15 cellular contexts compared by ENCODE assay signal in the genomic region with DNA sequence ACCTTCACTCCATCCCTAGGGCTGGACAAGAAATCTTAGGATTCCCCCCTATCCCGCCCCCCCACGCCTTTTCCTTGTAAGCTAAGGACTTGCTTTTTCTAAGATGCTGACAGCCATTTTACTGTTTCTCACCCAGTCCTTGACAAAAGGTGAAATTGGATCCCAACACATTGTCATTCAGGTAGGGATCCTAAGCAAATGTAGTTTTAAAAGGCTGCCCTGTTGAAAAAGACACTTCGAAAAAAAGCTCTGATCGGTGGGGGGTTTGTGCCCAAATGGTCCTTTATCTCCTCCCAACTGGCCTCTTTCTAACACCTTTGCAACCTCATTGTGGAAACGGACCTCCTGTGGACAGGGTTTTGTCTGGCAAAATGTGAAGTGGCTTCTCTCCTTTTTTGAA. TPM values are rescaled to one million over a fixed set of nuclear protein-coding genes. Genes with fewer than 3 reads are reported as not detected.
DNase-seq lines count a peak whose midpoint lies in the region; TF ChIP-seq lines count a peak whose summit lies in the region.
"Had no signal": no experiment of that assay in that cellular context is flagged by ENCODE, and none has a peak within 500 bp of the region (broad histone marks: within the 10 kb centered on the region; RNA-seq: fewer than 3 reads in every experiment).

No MANE protein-coding gene starts in this region.

- peaks cover 25% of the 10 kb centered on the region for H3K23me2 ChIP-seq in H9 (ENCODE audit: insufficient read length, low read depth, low read length, poor library complexity, severe bottlenecking)

- no TSS peak for BruUV-seq in Caco-2 (replicated peaks; lab: Mats Ljungman, UMichigan)

- no peak overlapping the region for H2BK20ac ChIP-seq in H9 (ENCODE audit: low read depth, low read length, poor library complexity, severe bottlenecking)

- H2BK15ac ChIP-seq in H9 (ENCODE audit: low read depth, low read length) = no peak overlapping the region

- H3K9me2 ChIP-seq in hepatocyte (replicated peaks; ENCODE audit: insufficient read depth) = no peaks in the 10 kb centered on the region

- H3K27ac ChIP-seq in H9 (ENCODE audit: insufficient read length, low read depth, low read length) (peak overlapping the region; percentile 44), hepatocyte (peak overlapping the region; percentile 94)
- H3K27ac ChIP-seq: adrenal gland had no signal

- H4K8ac ChIP-seq in H9 (replicated peaks; ENCODE audit: insufficient read length, low read depth, low read length) = no peak overlapping the region

- H3K9me3 Mint-ChIP-seq in H9 = peaks cover 3 to 5% of the 10 kb centered on the region in 2 experiments; a peak in 3 of 5 replicates
- no peaks in the 10 kb centered on the region for H3K9me3 Mint-ChIP-seq in neural crest cell
- H3K9me3 Mint-ChIP-seq in Caco-2 (ENCODE audit: unreplicated experiment) = no peaks in the 10 kb centered on the region
- H3K9me3 Mint-ChIP-seq in activated T-helper 2 cell treated with anti-CD3 and anti-CD28 coated beads, Interferon-gamma antibody, Interleukin-2, Interleukin-4, amounts not matched to agents 10 μg/mL and 5 μg/mL and 100 μg/mL, durations not matched to agents 14 hours and 24 hours and 36 hours = no peaks in the 10 kb centered on the region
- H3K9me3 Mint-ChIP-seq: activated CD4-positive, alpha-beta T cell treated with anti-CD3 and anti-CD28 coated beads, Interleukin-2, amount 10 ng/mL, durations not matched to agents 24 days and 14 days had no signal

- H3K4me3 ChIP-seq in hepatocyte (peak overlapping the region; percentile 93), Caco-2 (ENCODE audit: low read depth, low read length) (no peak overlapping the region)

- no peak overlapping the region for H2BK12ac ChIP-seq in H9 (ENCODE audit: insufficient read length, low read depth, low read length)

- H2AFZ ChIP-seq in H9 (ENCODE audit: low read length) (no peak overlapping the region), hepatocyte (no peak overlapping the region)

- H3K79me2 ChIP-seq in H9 (ENCODE audit: insufficient read depth, low read length) (peaks cover 26% of the 10 kb centered on the region), hepatocyte (peaks cover 70% of the 10 kb centered on the region)

- H2AK5ac ChIP-seq in H9 (ENCODE audit: insufficient read length, low read length) = no peak overlapping the region

- H3K4me3 Mint-ChIP-seq in H9 = peak overlapping the region; percentile 97 to 99
- peak overlapping the region; percentile 94 for H3K4me3 Mint-ChIP-seq in neural crest cell
- no peak overlapping the region for H3K4me3 Mint-ChIP-seq in Caco-2 (ENCODE audit: unreplicated experiment)
- no peak overlapping the region for H3K4me3 Mint-ChIP-seq in activated T-helper 2 cell treated with anti-CD3 and anti-CD28 coated beads, Interferon-gamma antibody, Interleukin-2, Interleukin-4, amounts not matched to agents 10 μg/mL and 5 μg/mL and 100 μg/mL, durations not matched to agents 14 hours and 24 hours and 36 hours (ENCODE audit: low read depth)

- DNase-seq in H9 (peak; percentile 92), NCI-H2227 treated with DMSO at 0.1 percent for 48 hours (lab: John Stamatoyannopoulos, UW) (peak; percentile 33), hepatocyte (ENCODE audit: low spot score) (no peak), neural crest cell (ENCODE audit: low read depth, low spot score) (no peak), Caco-2 (no peak), GM13976 (ENCODE audit: low spot score) (no peak), mucosa of gallbladder (ENCODE audit: low spot score) (no peak)
- no peak for DNase-seq in activated T-helper 2 cell treated with anti-CD3 and anti-CD28 coated beads, Interferon-gamma antibody, Interleukin-2, Interleukin-4, amounts not matched to agents 10 μg/mL and 5 μg/mL and 100 μg/mL, durations not matched to agents 14 hours and 24 hours and 36 hours (ENCODE audit: low spot score)
- DNase-seq: activated CD4-positive, alpha-beta T cell treated with anti-CD3 and anti-CD28 coated beads, Interleukin-2, amount 10 ng/mL, durations not matched to agents 24 days and 14 days; activated T-cell treated with anti-CD3 and anti-CD28 coated beads, Interleukin-2, amount 50 U/mL, for 48 hours; adrenal gland; mesenchymal stem cell; NCI-H1048; NCI-H524 treated with DMSO at 0.1 percent for 48 hours; spleen had no signal

- peaks cover 17% of the 10 kb centered on the region for H3K27me3 Mint-ChIP-seq in H9 (ENCODE audit: low read depth)
- H3K27me3 Mint-ChIP-seq in neural crest cell (ENCODE audit: low read depth) = peaks cover 19% of the 10 kb centered on the region
- H3K27me3 Mint-ChIP-seq in Caco-2 (ENCODE audit: insufficient read depth, unreplicated experiment) = no peaks in the 10 kb centered on the region
- peaks cover 56% of the 10 kb centered on the region for H3K27me3 Mint-ChIP-seq in activated T-helper 2 cell treated with anti-CD3 and anti-CD28 coated beads, Interferon-gamma antibody, Interleukin-2, Interleukin-4, amounts not matched to agents 10 μg/mL and 5 μg/mL and 100 μg/mL, durations not matched to agents 14 hours and 24 hours and 36 hours (ENCODE audit: low read depth)

- H3K4me1 ChIP-seq in H9 (ENCODE audit: insufficient read depth, low read length) (peaks cover 19% of the 10 kb centered on the region), hepatocyte (ENCODE audit: insufficient read depth) (peaks cover 31% of the 10 kb centered on the region), Caco-2 (0 out of 2 replicates have a peak, but pooled peaks cover 8% of the 10 kb centered on the region)

- H3K4ac ChIP-seq in H9 (ENCODE audit: low read depth, low read length) = no peak overlapping the region

- no peak overlapping the region for H4K5ac ChIP-seq in H9 (ENCODE audit: insufficient read length, low read depth, low read length)

- TF ChIP-seq CTCF in H9 (conservative IDR thresholded peaks at IDR 0.05) = no peak
- no peak for TF ChIP-seq CTCF in hepatocyte (IDR thresholded peaks at IDR 0.05; ENCODE audit: poor library complexity)
- TF ChIP-seq CTCF in neural crest cell (conservative IDR thresholded peaks at IDR 0.05) = no peak
- TF ChIP-seq CTCF in Caco-2 (IDR thresholded peaks at IDR 0.05; ENCODE audit: insufficient read depth in 1 of 2, low read depth in 1 of 2, low read length in 1 of 2, severe bottlenecking in 1 of 2, unreplicated experiment in 1 of 2) = no peak
- no peak for TF ChIP-seq CTCF in GM13976 (IDR thresholded peaks at IDR 0.05; ENCODE audit: borderline replicate concordance, control extremely low read depth, extremely low read depth, insufficient read depth, missing control alignments)

- H4K91ac ChIP-seq in H9 (ENCODE audit: insufficient read length, low read depth, low read length) = no peak overlapping the region

- H3K4me1 Mint-ChIP-seq in H9 (peaks cover 50 to 55% of the 10 kb centered on the region in 2 experiments), neural crest cell (peaks cover 54% of the 10 kb centered on the region), Caco-2 (ENCODE audit: low read depth, unreplicated experiment) (peaks cover 8% of the 10 kb centered on the region)
- peaks cover 10% of the 10 kb centered on the region for H3K4me1 Mint-ChIP-seq in activated T-helper 2 cell treated with anti-CD3 and anti-CD28 coated beads, Interferon-gamma antibody, Interleukin-2, Interleukin-4, amounts not matched to agents 10 μg/mL and 5 μg/mL and 100 μg/mL, durations not matched to agents 14 hours and 24 hours and 36 hours (ENCODE audit: low read depth)

- H3T11ph ChIP-seq in H9 (ENCODE audit: low read length) = no peak overlapping the region

- POLR2A ChIA-PET in Caco-2 (lab: Charles Lee) = no interaction called here

- H3K27ac Mint-ChIP-seq in H9 (peak overlapping the region; percentile 88 to 99 (median 98); a peak in 6 of 7 replicates), neural crest cell (ENCODE audit: unreplicated experiment) (no peak overlapping the region), Caco-2 (ENCODE audit: unreplicated experiment) (no peak overlapping the region)
- H3K27ac Mint-ChIP-seq in activated T-helper 2 cell treated with anti-CD3 and anti-CD28 coated beads, Interferon-gamma antibody, Interleukin-2, Interleukin-4, amounts not matched to agents 10 μg/mL and 5 μg/mL and 100 μg/mL, durations not matched to agents 14 hours and 24 hours and 36 hours = no peak overlapping the region
- H3K27ac Mint-ChIP-seq: activated CD4-positive, alpha-beta T cell treated with anti-CD3 and anti-CD28 coated beads, Interleukin-2, amount 10 ng/mL, durations not matched to agents 24 days and 14 days had no signal

- H3K14ac ChIP-seq in H9 (ENCODE audit: insufficient read depth, low read length) = no peak overlapping the region

- H3K4me2 ChIP-seq in H9 (ENCODE audit: insufficient read depth, insufficient read length, low read length) (peak overlapping the region; percentile 88), hepatocyte (peak overlapping the region; percentile 90)

- H4K20me1 ChIP-seq in H9 (ENCODE audit: control insufficient read depth, insufficient read depth, insufficient read length) (no peaks in the 10 kb centered on the region), hepatocyte (ENCODE audit: insufficient read depth, poor library complexity, severe bottlenecking) (peaks cover 17% of the 10 kb centered on the region)

- peaks cover 2% of the 10 kb centered on the region for H3K79me1 ChIP-seq in H9 (ENCODE audit: insufficient read depth, low read depth, low read length, poor library complexity, severe bottlenecking)

- H3K23ac ChIP-seq in H9 (ENCODE audit: insufficient read length, low read depth, low read length) = no peak overlapping the region

- in situ Hi-C loops in GM13976 (cut with MboI; ENCODE audit: low sequenced_read_pairs, unreplicated experiment) = no loop called here

- H3K9ac ChIP-seq in H9 (ENCODE audit: extremely low read depth, insufficient read length, low read length) = no peak overlapping the region

- CTCF ChIA-PET in Caco-2 (lab: Charles Lee) = no interaction called here

- intact Hi-C loops in Caco-2 (cut with micrococcal nuclease; ENCODE audit: unreplicated experiment) = no loop called here
- intact Hi-C loops in activated T-helper 2 cell treated with anti-CD3 and anti-CD28 coated beads, Interferon-gamma antibody, Interleukin-2, Interleukin-4, amounts not matched to agents 10 μg/mL and 5 μg/mL and 100 μg/mL, durations not matched to agents 14 hours and 24 hours and 36 hours (cut with micrococcal nuclease) = loop anchor here (5.0 kb wide), 1 partner anchor 79 kb away; no protein-coding TSS in a partner anchor

- H3K36me3 Mint-ChIP-seq in H9 (ENCODE audit: insufficient read depth in 1 of 3, low read depth in 3 of 3) (peaks cover 4 to 21% (median 17%) of the 10 kb centered on the region in 3 experiments), neural crest cell (ENCODE audit: low read depth) (no peaks in the 10 kb centered on the region), Caco-2 (ENCODE audit: insufficient read depth, unreplicated experiment) (peaks cover 10% of the 10 kb centered on the region)
- no peaks in the 10 kb centered on the region for H3K36me3 Mint-ChIP-seq in activated T-helper 2 cell treated with anti-CD3 and anti-CD28 coated beads, Interferon-gamma antibody, Interleukin-2, Interleukin-4, amounts not matched to agents 10 μg/mL and 5 μg/mL and 100 μg/mL, durations not matched to agents 14 hours and 24 hours and 36 hours (ENCODE audit: low read depth)

- no peak overlapping the region for H2BK120ac ChIP-seq in H9 (ENCODE audit: low read depth, low read length, poor library complexity, severe bottlenecking)

- H3K18ac ChIP-seq in H9 (ENCODE audit: insufficient read length, low read depth, low read length) = no peak overlapping the region

- no peak overlapping the region for H2BK5ac ChIP-seq in H9 (ENCODE audit: insufficient read length, low read length)

- H3K9me3 ChIP-seq in H9 (ENCODE audit: control insufficient read depth, low read depth, low read length) (no peaks in the 10 kb centered on the region), hepatocyte (ENCODE audit: low read depth) (no peaks in the 10 kb centered on the region), Caco-2 (no peaks in the 10 kb centered on the region)
- H3K9me3 ChIP-seq: adrenal gland, spleen had no signal

- H3K36me3 ChIP-seq in hepatocyte (replicated peaks; ENCODE audit: insufficient read depth, low read depth) (no peaks in the 10 kb centered on the region), Caco-2 (ENCODE audit: control insufficient read depth, insufficient read depth, low read length) (no peaks in the 10 kb centered on the region)
- H3K36me3 ChIP-seq: adrenal gland, spleen had no signal

- no peak overlapping the region for H3K56ac ChIP-seq in H9 (ENCODE audit: insufficient read length, low read depth, low read length)

- WGBS in H9 (ENCODE audit: extremely low coverage, insufficient read length, low lambda C conversion rate) = no CpG with 5 or more reads among the region's 5 CpGs
- WGBS in hepatocyte (ENCODE audit: low lambda C conversion rate, missing lambda C conversion rate) = 51% methylated on average over 5 of the region's 5 CpGs

- peaks cover 5% of the 10 kb centered on the region; the same call in 1 of the 2 replicates for H3K27me3 ChIP-seq in H9 (ENCODE audit: insufficient read depth, low read length)
- no peaks in the 10 kb centered on the region for H3K27me3 ChIP-seq in hepatocyte
- no peaks in the 10 kb centered on the region for H3K27me3 ChIP-seq in Caco-2 (replicated peaks; ENCODE audit: control insufficient read depth, insufficient read depth, low read length)
- H3K27me3 ChIP-seq: adrenal gland had no signal

RNA-seq across cellular contexts. Expression of gene CACHD1, which starts 2.9 kb away (rescaled TPM):
- total RNA-seq in H9 (2021) (89.5 and 94.2 TPM in 2 replicates), hepatocyte (35.1 and 39.7 TPM in 2 replicates), neural crest cell (40.8 and 41.0 TPM in 2 replicates), Caco-2 (2022) (16.6 and 18.5 TPM in 2 replicates), mucosa of gallbladder (3.8 TPM)
- polyA plus RNA-seq in hepatocyte = 16.7 and 23.8 TPM in 2 replicates
- total RNA-seq in activated T-helper 2 cell treated with anti-CD3 and anti-CD28 coated beads, Interferon-gamma antibody, Interleukin-2, Interleukin-4, amounts not matched to agents 10 μg/mL and 5 μg/mL and 100 μg/mL, durations not matched to agents 14 hours and 24 hours and 36 hours = 0.14 TPM in 2 replicates

Comparison
In these comparisons a context has a peak if more than half of its experiments do, and no peak if none do; other contexts are left out.
1. DNase-seq: peak in H9 (single experiment) and NCI-H2227 treated with DMSO at 0.1 percent for 48 hours (single experiment); none in hepatocyte (single experiment), neural crest cell (single experiment), Caco-2 (0 of 2), GM13976 (single experiment), mucosa of gallbladder (single experiment) and activated T-helper 2 cell treated with anti-CD3 and anti-CD28 coated beads, Interferon-gamma antibody, Interleukin-2, Interleukin-4, amounts not matched to agents 10 μg/mL and 5 μg/mL and 100 μg/mL, durations not matched to agents 14 hours and 24 hours and 36 hours (single experiment).
2. H3K27ac Mint-ChIP-seq: peak in H9 (3 of 3); none in neural crest cell (single experiment), Caco-2 (single experiment) and activated T-helper 2 cell treated with anti-CD3 and anti-CD28 coated beads, Interferon-gamma antibody, Interleukin-2, Interleukin-4, amounts not matched to agents 10 μg/mL and 5 μg/mL and 100 μg/mL, durations not matched to agents 14 hours and 24 hours and 36 hours (single experiment).
3. H3K4me3 Mint-ChIP-seq: peak in H9 (2 of 2) and neural crest cell (single experiment); none in Caco-2 (single experiment) and activated T-helper 2 cell treated with anti-CD3 and anti-CD28 coated beads, Interferon-gamma antibody, Interleukin-2, Interleukin-4, amounts not matched to agents 10 μg/mL and 5 μg/mL and 100 μg/mL, durations not matched to agents 14 hours and 24 hours and 36 hours (single experiment).